8 cellular contexts compared by ENCODE assay signal in the genomic region with DNA sequence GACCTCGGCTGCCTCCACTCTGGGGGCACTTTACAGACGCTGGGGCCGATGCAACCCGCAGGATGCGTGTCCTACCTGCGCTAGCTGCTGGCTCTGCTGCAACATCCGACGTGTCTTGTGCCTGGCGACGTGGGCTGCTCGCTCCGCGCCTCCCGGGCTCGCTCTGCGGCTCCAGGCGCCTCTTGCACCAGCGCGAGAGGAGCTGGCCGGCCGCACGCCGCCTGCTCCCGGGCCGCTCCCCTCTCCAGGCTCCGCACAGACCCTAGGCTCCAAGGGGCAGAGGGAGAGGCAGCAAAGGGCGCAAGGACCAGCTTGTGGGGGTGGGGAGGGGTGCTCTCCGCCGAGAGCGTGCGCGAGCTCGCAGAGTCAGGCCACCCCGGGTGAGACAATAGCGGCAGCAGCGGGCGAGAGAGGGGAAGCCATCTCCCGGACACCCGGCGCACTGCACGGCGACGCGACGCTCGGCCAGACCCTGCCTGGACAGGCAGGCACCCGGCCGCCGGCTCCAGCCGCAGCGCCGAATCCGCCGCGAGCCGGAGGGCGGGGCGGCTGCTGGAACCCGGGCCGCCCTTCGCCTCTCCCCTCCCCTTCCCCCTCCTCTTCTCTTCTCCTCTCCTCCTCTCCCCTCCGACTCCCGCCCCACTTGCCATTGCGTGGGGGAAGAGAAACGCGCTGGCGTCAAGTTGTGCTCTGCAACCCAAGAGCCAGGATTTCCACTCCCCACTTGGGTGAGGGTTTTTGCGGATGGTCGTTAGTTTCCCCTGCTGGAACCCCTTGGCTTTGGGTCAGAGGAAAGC. TPM values are rescaled to one million over a fixed set of nuclear protein-coding genes. Genes with fewer than 3 reads are reported as not detected.
DNase-seq lines count a peak whose midpoint lies in the region; ATAC-seq lines count a peak whose summit lies in the region.

A gene with protein sequence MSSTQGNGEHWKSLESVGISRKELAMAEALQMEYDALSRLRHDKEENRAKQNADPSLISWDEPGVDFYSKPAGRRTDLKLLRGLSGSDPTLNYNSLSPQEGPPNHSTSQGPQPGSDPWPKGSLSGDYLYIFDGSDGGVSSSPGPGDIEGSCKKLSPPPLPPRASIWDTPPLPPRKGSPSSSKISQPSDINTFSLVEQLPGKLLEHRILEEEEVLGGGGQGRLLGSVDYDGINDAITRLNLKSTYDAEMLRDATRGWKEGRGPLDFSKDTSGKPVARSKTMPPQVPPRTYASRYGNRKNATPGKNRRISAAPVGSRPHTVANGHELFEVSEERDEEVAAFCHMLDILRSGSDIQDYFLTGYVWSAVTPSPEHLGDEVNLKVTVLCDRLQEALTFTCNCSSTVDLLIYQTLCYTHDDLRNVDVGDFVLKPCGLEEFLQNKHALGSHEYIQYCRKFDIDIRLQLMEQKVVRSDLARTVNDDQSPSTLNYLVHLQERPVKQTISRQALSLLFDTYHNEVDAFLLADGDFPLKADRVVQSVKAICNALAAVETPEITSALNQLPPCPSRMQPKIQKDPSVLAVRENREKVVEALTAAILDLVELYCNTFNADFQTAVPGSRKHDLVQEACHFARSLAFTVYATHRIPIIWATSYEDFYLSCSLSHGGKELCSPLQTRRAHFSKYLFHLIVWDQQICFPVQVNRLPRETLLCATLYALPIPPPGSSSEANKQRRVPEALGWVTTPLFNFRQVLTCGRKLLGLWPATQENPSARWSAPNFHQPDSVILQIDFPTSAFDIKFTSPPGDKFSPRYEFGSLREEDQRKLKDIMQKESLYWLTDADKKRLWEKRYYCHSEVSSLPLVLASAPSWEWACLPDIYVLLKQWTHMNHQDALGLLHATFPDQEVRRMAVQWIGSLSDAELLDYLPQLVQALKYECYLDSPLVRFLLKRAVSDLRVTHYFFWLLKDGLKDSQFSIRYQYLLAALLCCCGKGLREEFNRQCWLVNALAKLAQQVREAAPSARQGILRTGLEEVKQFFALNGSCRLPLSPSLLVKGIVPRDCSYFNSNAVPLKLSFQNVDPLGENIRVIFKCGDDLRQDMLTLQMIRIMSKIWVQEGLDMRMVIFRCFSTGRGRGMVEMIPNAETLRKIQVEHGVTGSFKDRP (N-terminal part only) (minus strand): TSS at position 525 of the 797 bp plus-strand sequence. CDS start 25,003 bp downstream, outside the sequence.

- H3K9me3 ChIP-seq in BLaER1 treated with 17β-estradiol and CSF1 and Interleukin-3, amounts not matched to agents 10 nM and 100 nM (replicated peaks in 1 of 11), result no peaks in the 10 kb centered on the region

- peak within 1 kb of the TSS; percentile 78 to 96 (median 93) for H3K9ac ChIP-seq in BLaER1 treated with 17β-estradiol and CSF1 and Interleukin-3, amounts not matched to agents 10 nM and 100 nM

- no peaks in the 10 kb centered on the region for H3K27me3 ChIP-seq in BLaER1 treated with 17β-estradiol and CSF1 and Interleukin-3, amounts not matched to agents 10 nM and 100 nM

- peak within 1 kb of the TSS; percentile 95 for H3K4me3 Mint-ChIP-seq in activated CD4-positive, alpha-beta T cell treated with anti-CD3 and anti-CD28 coated beads for 36 hours

- CTCF ChIA-PET in activated CD4-positive, alpha-beta T cell treated with anti-CD3 and anti-CD28 coated beads for 36 hours (lab: Charles Lee), result interaction anchor here (0.6 to 18.6 kb wide), 18 partner anchors 8 to 288 kb away, joined by 3 to 910 read pairs (median 5); a partner anchor contains a TSS

- peaks cover 0 to 14% (median 10%) of the 10 kb centered on the region in 11 experiments; a peak in 15 of 22 replicates for H3K36me3 ChIP-seq in BLaER1 treated with 17β-estradiol and CSF1 and Interleukin-3, amounts not matched to agents 10 nM and 100 nM

- peak within 1 kb of the TSS; percentile 91 to 99 (median 97) for H3K4me2 ChIP-seq in BLaER1 treated with 17β-estradiol and CSF1 and Interleukin-3, amounts not matched to agents 10 nM and 100 nM

- POLR2A ChIA-PET in activated CD4-positive, alpha-beta T cell treated with anti-CD3 and anti-CD28 coated beads for 36 hours (lab: Charles Lee), result interaction anchor here (0.5 to 2.6 kb wide), 12 partner anchors 11 to 130 kb away, joined by 3 to 13 read pairs (median 4); a partner anchor contains a TSS

- peak within 1 kb of the TSS; percentile 91 for H3K27ac Mint-ChIP-seq in activated CD4-positive, alpha-beta T cell treated with anti-CD3 and anti-CD28 coated beads for 36 hours

- H3K27me3 Mint-ChIP-seq in activated CD4-positive, alpha-beta T cell treated with anti-CD3 and anti-CD28 coated beads for 36 hours, result no peaks in the 10 kb centered on the region

- peak; percentile 69 to 73 for DNase-seq in NCI-H446 (lab: John Stamatoyannopoulos, UW)
- DNase-seq in activated CD4-positive, alpha-beta T cell treated with anti-CD3 and anti-CD28 coated beads for 36 hours, result peak; percentile 86
- DNase-seq in left colon, result peak; percentile 84 to 85
- peak; percentile 71 to 76 for DNase-seq in stimulated activated CD4-positive, alpha-beta T cell treated with anti-CD3 and anti-CD28 coated beads, Interleukin-2, amount 100 ng/mL, for 24 hours

- H3K4me1 Mint-ChIP-seq in activated CD4-positive, alpha-beta T cell treated with anti-CD3 and anti-CD28 coated beads for 36 hours, result peaks cover 62% of the 10 kb centered on the region

- ATAC-seq in GM19043 (IDR thresholded peaks at IDR 0.05; ENCODE audit: low read depth, unreplicated experiment) (peak; percentile 81), HG03342 (IDR thresholded peaks at IDR 0.05; ENCODE audit: unreplicated experiment) (peak; percentile 80), left colon (peak; percentile 75)
- ATAC-seq in activated CD4-positive, alpha-beta T cell treated with anti-CD3 and anti-CD28 coated beads for 36 hours, result peak; percentile 77

- peaks cover 0 to 39% (median 12%) of the 10 kb centered on the region in 11 experiments; a peak in 14 of 22 replicates for H4K20me1 ChIP-seq in BLaER1 treated with 17β-estradiol and CSF1 and Interleukin-3, amounts not matched to agents 10 nM and 100 nM

- intact Hi-C loops in activated CD4-positive, alpha-beta T cell treated with anti-CD3 and anti-CD28 coated beads for 36 hours (cut with DNase I, micrococcal nuclease), result loop anchor here (1.0 to 2.0 kb wide), 6 partner anchors 9 to 83 kb away; a partner anchor contains a TSS
- intact Hi-C loops in left colon (cut with DNase I, micrococcal nuclease), result loop anchor here in 1 of 2 donors (5.0 kb wide), 1 partner anchor 47 kb away; no protein-coding TSS in a partner anchor

- H3K4me3 ChIP-seq in BLaER1 treated with 17β-estradiol and CSF1 and Interleukin-3, amounts not matched to agents 10 nM and 100 nM, result peak within 1 kb of the TSS; percentile 69 to 97 (median 92)

- H3K4me1 ChIP-seq in BLaER1 treated with 17β-estradiol and CSF1 and Interleukin-3, amounts not matched to agents 10 nM and 100 nM, result peaks cover 63 to 86% (median 80%) of the 10 kb centered on the region in 10 experiments

- H3K9me3 Mint-ChIP-seq in activated CD4-positive, alpha-beta T cell treated with anti-CD3 and anti-CD28 coated beads for 36 hours (ENCODE audit: low read depth), result no peaks in the 10 kb centered on the region

- peaks cover 4% of the 10 kb centered on the region for H3K36me3 Mint-ChIP-seq in activated CD4-positive, alpha-beta T cell treated with anti-CD3 and anti-CD28 coated beads for 36 hours (ENCODE audit: low read depth)

- H3K27ac ChIP-seq in BLaER1 treated with 17β-estradiol and CSF1 and Interleukin-3, amounts not matched to agents 10 nM and 100 nM, result peak within 1 kb of the TSS; percentile 41 to 98 (median 92); a peak in 21 of 22 replicates
- peak within 1 kb of the TSS; percentile 95 for H3K27ac ChIP-seq in cingulate gyrus (ENCODE audit: low read depth, low read length)

RNA-seq across cellular contexts. Expression of the gene that starts here (rescaled TPM):
- total RNA-seq in activated CD4-positive, alpha-beta T cell treated with anti-CD3 and anti-CD28 coated beads for 36 hours, result 10 to 100 TPM; 38.2 to 44.0 TPM
- 10 to 100 TPM; 78.5 to 82.0 TPM for total RNA-seq in left colon

Comparison
In these comparisons a context has a peak if more than half of its experiments do, and no peak if none do; other contexts are left out.
1. Peak in every context shown above with its lines: DNase-seq, ATAC-seq, H3K4me3 ChIP-seq and H3K27ac ChIP-seq.